Comparison of ENCODE assay signal across 11 cellular contexts in genomic region chr20:62523473-62524203, GRCh38. TPM values are rescaled to one million over a fixed set of nuclear protein-coding genes. Genes with fewer than 3 reads are reported as not detected.
DNase-seq lines count a peak whose midpoint lies in the region; ATAC-seq and TF ChIP-seq lines count a peak whose summit lies in the region.
"Had no signal": no experiment of that assay in that cellular context is flagged by ENCODE, and none has a peak within 500 bp of the region (broad histone marks: within the 10 kb centered on the region; RNA-seq: fewer than 3 reads in every experiment).

No MANE protein-coding gene starts in this region.

- peaks cover 0 to 9% (median 5%) of the 10 kb centered on the region in 3 donors for H3K4me1 Mint-ChIP-seq in T-cell

- H3K27me3 ChIP-seq in brain microvascular endothelial cell (replicated peaks): peaks cover 34% of the 10 kb centered on the region

- TF ChIP-seq CTCF in brain microvascular endothelial cell (IDR thresholded peaks at IDR 0.05; ENCODE audit: low read depth, low read length, missing control alignments): no peak

- peak; percentile 87 to 95 (median 91) for ATAC-seq in T-cell (replicated peaks in 1 of 4)
- ATAC-seq: left ventricle myocardium superior had no signal

- CTCF ChIA-PET in T-cell (lab: Charles Lee): no interaction called here

- no peak overlapping the region for H3K27ac Mint-ChIP-seq in T-cell

- no peaks in the 10 kb centered on the region for H3K9me3 Mint-ChIP-seq in T-cell

- H3K27ac ChIP-seq in brain microvascular endothelial cell: no peak overlapping the region
- H3K27ac ChIP-seq: breast epithelium had no signal

- peak; percentile 37 for DNase-seq in Caki2 (ENCODE audit: low read depth)
- peak in 24 of 34 experiments; percentile 14 to 68 (median 34) for DNase-seq in T-cell
- peak; percentile 49 for DNase-seq in activated gamma-delta T cell treated with anti-CD3 and anti-CD28 coated beads, Interleukin-2, amount 50 U/mL, for 16 hours (ENCODE audit: low read depth)
- peak; percentile 9 to 39 for DNase-seq in stimulated activated CD4-positive, alpha-beta T cell treated with anti-CD3 and anti-CD28 coated beads, Interleukin-1b, Interleukin-23, amount 100 ng/mL, for 1 hour (ENCODE audit: low read depth in 2 of 2)
- DNase-seq in NCI-H524 (lab: John Stamatoyannopoulos, UW): no peak
- DNase-seq in brain microvascular endothelial cell: no peak
- no peak for DNase-seq in NCI-H1092 (lab: John Stamatoyannopoulos, UW)
- no peak for DNase-seq in NAMALWA (ENCODE audit: low spot score)
- DNase-seq: left ventricle myocardium superior, NCI-H526 treated with DMSO at 0.1 percent for 48 hours had no signal

- in situ Hi-C loops in Caki2 (cut with HindIII; ENCODE audit: low pct_unique_long_range_greater_than_20kb, low sequenced_read_pairs) (no loop called here), brain microvascular endothelial cell (cut with HindIII; ENCODE audit: low pct_ligation_motif_present, low sequenced_read_pairs) (no loop called here)

- H3K36me3 ChIP-seq in brain microvascular endothelial cell (replicated peaks): no peaks in the 10 kb centered on the region
- H3K36me3 ChIP-seq: breast epithelium had no signal

- POLR2A ChIA-PET in T-cell (lab: Charles Lee): no interaction called here

- H3K27me3 Mint-ChIP-seq in T-cell: peaks cover 13 to 31% of the 10 kb centered on the region in 2 donors

- H3K36me3 Mint-ChIP-seq in T-cell: no peaks in the 10 kb centered on the region

- H3K4me3 Mint-ChIP-seq in T-cell: peak overlapping the region in 1 of 3 donors; percentile 22

- H3K4me3 ChIP-seq in brain microvascular endothelial cell (ENCODE audit: low read depth, low read length): no peak overlapping the region
- H3K4me3 ChIP-seq: breast epithelium had no signal

RNA-seq across cellular contexts. Expression of gene GATA5, which starts 47.8 kb away (rescaled TPM):
- total RNA-seq in Caki2 (2014; rRNA removed; shearing (Covaris generic); ENCODE audit: low replicate concordance): not detected in 2 replicates
- total RNA-seq in T-cell: not detected

Comparison
In these comparisons a context has a peak if more than half of its experiments do, and no peak if none do; other contexts are left out.
1. DNase-seq: peak in Caki2 (single experiment), T-cell (24 of 34), activated gamma-delta T cell treated with anti-CD3 and anti-CD28 coated beads, Interleukin-2, amount 50 U/mL, for 16 hours (single experiment) and stimulated activated CD4-positive, alpha-beta T cell treated with anti-CD3 and anti-CD28 coated beads, Interleukin-1b, Interleukin-23, amount 100 ng/mL, for 1 hour (2 of 2); none in NCI-H524 (0 of 2), brain microvascular endothelial cell (single experiment), NCI-H1092 (single experiment) and NAMALWA (single experiment).